Comparison of ENCODE assay signal across 38 cellular contexts in genomic region chr10:4829954-4830353, GRCh38. TPM values are rescaled to one million over a fixed set of nuclear protein-coding genes. Genes with fewer than 3 reads are reported as not detected.
"Had no signal": no experiment of that assay in that cellular context is flagged by ENCODE, and none has a peak within 500 bp of the region (broad histone marks: within the 10 kb centered on the region; RNA-seq: fewer than 3 reads in every experiment).

No MANE protein-coding gene starts in this region.

- H3K9me3 ChIP-seq: MG63 had no signal

- H3K36me3 ChIP-seq: MG63 had no signal

- DNase-seq: Karpas-422, Kasumi-1, MG63, MM.1S, MV-4-11, NCI-H1048, NCI-H1092, NCI-H1092 treated with DMSO at 0.1 percent for 48 hours, NCI-H1105, NCI-H1105 treated with DMSO at 0.1 percent for 48 hours, NCI-H1417, NCI-H1417 treated with DMSO at 0.1 percent for 48 hours, NCI-H1436, NCI-H1436 treated with DMSO at 0.1 percent for 48 hours, NCI-H146, NCI-H1694, NCI-H1694 treated with DMSO at 0.1 percent for 48 hours, NCI-H187, NCI-H187 treated with DMSO at 0.1 percent for 48 hours, NCI-H1930, NCI-H2029, NCI-H2029 treated with DMSO at 0.1 percent for 48 hours, NCI-H2081, NCI-H2081 treated with DMSO at 0.1 percent for 48 hours, NCI-H2107, NCI-H2171, NCI-H2171 treated with DMSO at 0.1 percent for 48 hours, NCI-H2227 treated with DMSO at 0.1 percent for 48 hours, NCI-H226, NCI-H345, NCI-H446, NCI-H446 treated with DMSO at 0.1 percent for 48 hours, NCI-H510A, NCI-H510A treated with DMSO at 0.1 percent for 48 hours, NCI-H524 had no signal

- H3K27me3 ChIP-seq: MG63 had no signal

- H3K4me3 ChIP-seq: MG63 had no signal

RNA-seq across cellular contexts. Expression of gene AKR1E2, which starts 3.9 kb away (rescaled TPM):
- total RNA-seq: LHCN-M2, MCF 10A, NCI-H460 had no signal
